Comparison of ENCODE assay signal across 8 cellular contexts in genomic region chr2:37389984-37390765, GRCh38. TPM values are rescaled to one million over a fixed set of nuclear protein-coding genes. Genes with fewer than 3 reads are reported as not detected.
A peak's percentile ranks its signal among the peaks of the same experiment; 100 is the strongest.
DNase-seq lines count a peak whose midpoint lies in the region; ATAC-seq and TF ChIP-seq lines count a peak whose summit lies in the region.

No MANE protein-coding gene starts in this region.

- no peak for TF ChIP-seq CTCF in Panc1 (IDR thresholded peaks at IDR 0.05)
- TF ChIP-seq CTCF in hepatocyte (IDR thresholded peaks at IDR 0.05; ENCODE audit: poor library complexity) = no peak

- peaks cover 32 to 82% (median 48%) of the 10 kb centered on the region in 10 experiments for H3K4me1 ChIP-seq in BLaER1 treated with 17β-estradiol and CSF1 and Interleukin-3, amounts not matched to agents 10 nM and 100 nM
- H3K4me1 ChIP-seq in Panc1 (ENCODE audit: control insufficient read depth, insufficient read depth, low read length) = no peaks in the 10 kb centered on the region
- H3K4me1 ChIP-seq in hepatocyte (ENCODE audit: insufficient read depth) = no peaks in the 10 kb centered on the region

- BruUV-seq in Panc1 (replicated peaks; lab: Mats Ljungman, UMichigan) = no TSS peak

- H3K4me2 ChIP-seq in BLaER1 treated with 17β-estradiol and CSF1 and Interleukin-3, amounts not matched to agents 10 nM and 100 nM = peak overlapping the region; percentile 75 to 95 (median 85)
- no peak overlapping the region for H3K4me2 ChIP-seq in hepatocyte

- H3K36me3 ChIP-seq in BLaER1 treated with 17β-estradiol and CSF1 and Interleukin-3, amounts not matched to agents 10 nM and 100 nM = no peaks in the 10 kb centered on the region
- H3K36me3 ChIP-seq in Panc1 (ENCODE audit: control insufficient read depth, insufficient read depth, low read length) (no peaks in the 10 kb centered on the region), hepatocyte (replicated peaks; ENCODE audit: insufficient read depth, low read depth) (no peaks in the 10 kb centered on the region)

- H4K20me1 ChIP-seq in BLaER1 treated with 17β-estradiol and CSF1 and Interleukin-3, amounts not matched to agents 10 nM and 100 nM = no peaks in the 10 kb centered on the region
- no peaks in the 10 kb centered on the region for H4K20me1 ChIP-seq in hepatocyte (ENCODE audit: insufficient read depth, poor library complexity, severe bottlenecking)

- intact Hi-C loops in Panc1 (cut with micrococcal nuclease; ENCODE audit: unreplicated experiment) = loop anchor here (10.0 kb wide), 1 partner anchor 885 kb away; no protein-coding TSS in a partner anchor

- peak overlapping the region; percentile 39 to 82 (median 71); a peak in 21 of 22 replicates for H3K27ac ChIP-seq in BLaER1 treated with 17β-estradiol and CSF1 and Interleukin-3, amounts not matched to agents 10 nM and 100 nM
- no peak overlapping the region for H3K27ac ChIP-seq in Panc1 (ENCODE audit: low read length)
- H3K27ac ChIP-seq in hepatocyte = peak overlapping the region; percentile 87

- peak overlapping the region; percentile 23 to 66 (median 51); a peak in 20 of 22 replicates for H3K9ac ChIP-seq in BLaER1 treated with 17β-estradiol and CSF1 and Interleukin-3, amounts not matched to agents 10 nM and 100 nM

- no peaks in the 10 kb centered on the region for H3K79me2 ChIP-seq in hepatocyte

- 46% methylated on average over 5 of the region's 5 CpGs for WGBS in hepatocyte (ENCODE audit: low lambda C conversion rate, missing lambda C conversion rate)

- H3K9me3 ChIP-seq in BLaER1 treated with 17β-estradiol and CSF1 and Interleukin-3, amounts not matched to agents 10 nM and 100 nM (replicated peaks in 1 of 11) = no peaks in the 10 kb centered on the region
- no peaks in the 10 kb centered on the region for H3K9me3 ChIP-seq in Panc1 (ENCODE audit: control insufficient read depth, insufficient read depth, low read depth, low read length)
- H3K9me3 ChIP-seq in hepatocyte (ENCODE audit: low read depth) = no peaks in the 10 kb centered on the region

- POLR2A ChIA-PET in Panc1 (lab: Charles Lee) = no interaction called here

- ATAC-seq in GM19043 (IDR thresholded peaks at IDR 0.05; ENCODE audit: low read depth, unreplicated experiment) (peak; percentile 99), HG03159 (IDR thresholded peaks at IDR 0.05; ENCODE audit: unreplicated experiment) (peak; percentile 93), Panc1 (peak; percentile 84)

- H3K9me2 ChIP-seq in hepatocyte (replicated peaks; ENCODE audit: insufficient read depth) = no peaks in the 10 kb centered on the region

- DNase-seq in Panc1 (ENCODE audit: low read depth, low spot score) = no peak
- DNase-seq in activated T-helper 9 cell treated with anti-CD3 and anti-CD28 coated beads, Interleukin-2, amount 50 U/mL, for 16 hours (ENCODE audit: low read depth) = peak; percentile 32
- DNase-seq in hepatocyte (ENCODE audit: low spot score) = peak; percentile 77
- DNase-seq in stimulated activated CD4-positive, alpha-beta T cell treated with anti-CD3 and anti-CD28 coated beads, Interleukin-4, amount 100 ng/mL, for 24 hours = peak; percentile 80
- DNase-seq in NCI-H2227 treated with DMSO at 0.1 percent for 48 hours (lab: John Stamatoyannopoulos, UW) = no peak

- in situ Hi-C loops in Panc1 (cut with HindIII; ENCODE audit: low pct_unique_long_range_greater_than_20kb, low sequenced_read_pairs) = no loop called here

- H3K4me3 ChIP-seq in BLaER1 treated with 17β-estradiol and CSF1 and Interleukin-3, amounts not matched to agents 10 nM and 100 nM = peak overlapping the region in 3 of 10 experiments; percentile 12 to 42 (median 25); a peak in 3 of 20 replicates
- no peak overlapping the region for H3K4me3 ChIP-seq in Panc1 (ENCODE audit: low read depth in 2 of 2, low read length in 2 of 2)
- no peak overlapping the region for H3K4me3 ChIP-seq in hepatocyte

- H3K27me3 ChIP-seq in BLaER1 treated with 17β-estradiol and CSF1 and Interleukin-3, amounts not matched to agents 10 nM and 100 nM = no peaks in the 10 kb centered on the region
- H3K27me3 ChIP-seq in Panc1 (ENCODE audit: control insufficient read depth, insufficient read depth, low read length) = no peaks in the 10 kb centered on the region
- H3K27me3 ChIP-seq in hepatocyte = no peaks in the 10 kb centered on the region

- CTCF ChIA-PET in Panc1 (lab: Charles Lee) = interaction anchor here (0.6 to 0.7 kb wide), 2 partner anchors 489 to 884 kb away, joined by 3 to 11 read pairs; no protein-coding TSS in a partner anchor

- no peak overlapping the region for H2AFZ ChIP-seq in hepatocyte

RNA-seq across cellular contexts. Expression of gene QPCT, which starts 45.7 kb away (rescaled TPM):
- total RNA-seq in Panc1 (2021; ENCODE audit: unreplicated experiment) (2.3 TPM), hepatocyte (2.0 TPM in 1 of 2 replicates, not detected in the other)
- 2.2 TPM for polyA plus RNA-seq in Panc1 (2012; ENCODE audit: insufficient read length)
- 0.36 and 0.81 TPM in 2 replicates for polyA plus RNA-seq in hepatocyte

Comparison
In these comparisons a context has a peak if more than half of its experiments do, and no peak if none do; other contexts are left out.
1. DNase-seq: peak in activated T-helper 9 cell treated with anti-CD3 and anti-CD28 coated beads, Interleukin-2, amount 50 U/mL, for 16 hours (single experiment), hepatocyte (single experiment) and stimulated activated CD4-positive, alpha-beta T cell treated with anti-CD3 and anti-CD28 coated beads, Interleukin-4, amount 100 ng/mL, for 24 hours (single experiment); none in Panc1 (single experiment) and NCI-H2227 treated with DMSO at 0.1 percent for 48 hours (single experiment).
2. Peak in every context shown above with its lines, with median percentiles within 50 percentile points of each other: ATAC-seq.